Comparison of ENCODE assay signal across 14 cellular contexts in the genomic region with DNA sequence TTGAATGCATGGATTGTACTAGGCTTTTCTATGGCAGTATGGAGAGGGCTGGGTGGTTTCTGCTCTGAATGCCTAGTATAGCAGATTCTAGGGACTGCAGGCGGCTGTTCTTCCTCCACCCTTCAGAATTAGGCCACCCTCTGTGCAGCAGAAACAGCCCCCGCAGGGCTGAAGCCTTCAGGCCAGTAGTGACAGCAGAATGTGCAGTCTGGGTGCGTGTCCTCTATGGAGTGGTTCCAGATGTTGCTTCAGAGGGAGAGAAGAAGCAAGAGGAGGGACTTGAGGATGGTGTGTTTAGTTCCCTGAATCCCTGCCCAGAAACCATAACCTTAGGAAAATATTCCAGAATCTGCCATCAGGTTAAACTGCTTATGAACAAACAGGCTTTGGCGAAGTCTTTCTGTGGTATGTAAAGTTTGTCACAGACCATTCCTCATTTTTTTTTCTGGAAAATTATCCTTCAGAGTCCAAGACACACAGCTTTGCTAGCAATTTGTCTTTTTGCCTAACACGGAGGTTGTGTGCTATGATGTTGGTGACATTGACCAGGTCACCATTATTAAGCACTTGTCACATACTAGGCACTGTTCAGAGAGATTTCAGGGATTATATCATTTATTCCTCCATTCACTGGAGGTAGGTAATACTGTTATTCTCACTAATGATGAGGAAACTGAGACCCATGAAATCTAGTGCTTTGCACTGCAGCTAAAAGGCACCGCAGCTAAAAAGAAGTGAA. TPM values are rescaled to one million over a fixed set of nuclear protein-coding genes. Genes with fewer than 3 reads are reported as not detected.
DNase-seq lines count a peak whose midpoint lies in the region; ATAC-seq, FAIRE-seq and TF ChIP-seq lines count a peak whose summit lies in the region.
"Had no signal": no experiment of that assay in that cellular context is flagged by ENCODE, and none has a peak within 500 bp of the region (broad histone marks: within the 10 kb centered on the region; RNA-seq: fewer than 3 reads in every experiment).

No MANE protein-coding gene starts in this region.

- H3K79me2 ChIP-seq in keratinocyte (ENCODE audit: control insufficient read depth, insufficient read depth, low read length) = no peaks in the 10 kb centered on the region

- H3K9me1 ChIP-seq in keratinocyte (ENCODE audit: control insufficient read depth, extremely low read depth, insufficient read depth, low read length) = no peaks in the 10 kb centered on the region

- TF ChIP-seq POLR2A in body of pancreas (IDR thresholded peaks at IDR 0.05) (no peak), spleen (IDR thresholded peaks at IDR 0.05) (no peak)

- H3K9me3 ChIP-seq in right atrium auricular region = no peaks in the 10 kb centered on the region
- H3K9me3 ChIP-seq in body of pancreas = no peaks in the 10 kb centered on the region
- H3K9me3 ChIP-seq in keratinocyte (ENCODE audit: control insufficient read depth, low read depth, low read length) = no peaks in the 10 kb centered on the region
- no peaks in the 10 kb centered on the region for H3K9me3 ChIP-seq in spleen
- H3K9me3 ChIP-seq: tibial artery had no signal

- H3K27me3 ChIP-seq in right atrium auricular region (no peaks in the 10 kb centered on the region), body of pancreas (no peaks in the 10 kb centered on the region), keratinocyte (ENCODE audit: control insufficient read depth, extremely low read depth, insufficient read depth, low read length) (no peaks in the 10 kb centered on the region), spleen (replicated peaks in 1 of 7) (no peaks in the 10 kb centered on the region)
- H3K27me3 ChIP-seq: dorsolateral prefrontal cortex, tibial artery had no signal

- ATAC-seq in Right ventricle myocardium inferior = peak; percentile 68
- peak; percentile 30 for ATAC-seq in body of pancreas
- ATAC-seq: activated naive CD8-positive, alpha-beta T cell treated with anti-CD3 and anti-CD28 coated beads, Interleukin-2, amount 50 U/mL, for 24 hours; Panc1 had no signal

- H3K4me2 ChIP-seq in keratinocyte (ENCODE audit: control insufficient read depth, extremely low read depth, insufficient read depth, low read depth, low read length) = no peak overlapping the region

- H3K9ac ChIP-seq in keratinocyte (ENCODE audit: control insufficient read depth, extremely low read depth, insufficient read depth, low read length) = no peak overlapping the region

- DNase-seq in Right ventricle myocardium inferior (ENCODE audit: missing footprints) (peak; percentile 77), right atrium auricular region (ENCODE audit: low spot score) (no peak), body of pancreas (peak in 2 of 4 donors; percentile 19 to 48), keratinocyte (ENCODE audit: low read depth, low spot score) (no peak), spleen (no peak), GF-D8 (lab: John Stamatoyannopoulos, UW) (no peak), T-helper 2 cell (no peak), NCI-H187 treated with DMSO at 0.1 percent for 48 hours (lab: John Stamatoyannopoulos, UW) (no peak)
- DNase-seq: activated naive CD8-positive, alpha-beta T cell treated with anti-CD3 and anti-CD28 coated beads, Interleukin-2, amount 50 U/mL, for 24 hours; DMS79 treated with DMSO at 0.1 percent for 48 hours; dorsolateral prefrontal cortex; T1000; tibial artery had no signal

- H2AFZ ChIP-seq in keratinocyte (ENCODE audit: control insufficient read depth, low read length) = no peak overlapping the region

- no peaks in the 10 kb centered on the region for H4K20me1 ChIP-seq in keratinocyte (ENCODE audit: control insufficient read depth, extremely low read depth, insufficient read depth, low read length)

- H3K4me1 ChIP-seq in right atrium auricular region (peaks cover 0 to 5% of the 10 kb centered on the region in 2 donors), body of pancreas (no peaks in the 10 kb centered on the region), keratinocyte (ENCODE audit: control insufficient read depth, extremely low read depth, insufficient read depth, low read length) (no peaks in the 10 kb centered on the region), spleen (peaks cover 3 to 51% (median 29%) of the 10 kb centered on the region in 6 donors)
- H3K4me1 ChIP-seq: tibial artery had no signal

- intact Hi-C loops in Right ventricle myocardium inferior (cut with DNase I) = no loop called here
- intact Hi-C loops in body of pancreas (cut with DNase I) = no loop called here
- intact Hi-C loops in spleen (cut with DNase I; ENCODE audit: low total_unique reads) = no loop called here

- TF ChIP-seq CTCF in right atrium auricular region (IDR thresholded peaks at IDR 0.05) (no peak), body of pancreas (IDR thresholded peaks at IDR 0.05) (no peak), keratinocyte (optimal IDR thresholded peaks at IDR 0.05 in 1 of 3, IDR thresholded peaks at IDR 0.05 in 1 of 3, conservative IDR thresholded peaks at IDR 0.05 in 1 of 3; ENCODE audit: extremely low read depth in 1 of 3, insufficient read depth in 2 of 3, low read length in 3 of 3) (no peak), spleen (IDR thresholded peaks at IDR 0.05 in 8 of 11, conservative IDR thresholded peaks at IDR 0.05 in 3 of 11) (no peak)

- WGBS in body of pancreas, 2 donors = 76 to 79% methylated on average over 6 of the region's 6 CpGs
- WGBS in spleen, 5 donors = 81 to 93% (median 87%) methylated on average over 6 of the region's 6 CpGs

- dilution Hi-C loops in keratinocyte (cut with MboI; ENCODE audit: extremely low pct_ligation_motif_present, low sequenced_read_pairs) = no loop called here

- H3K4me3 ChIP-seq in right atrium auricular region (no peak overlapping the region), body of pancreas (no peak overlapping the region), keratinocyte (ENCODE audit: control insufficient read depth in 2 of 3, extremely low read depth in 1 of 3, insufficient read depth in 2 of 3, low read depth in 1 of 3, low read length in 3 of 3) (no peak overlapping the region), spleen (no peak overlapping the region)
- H3K4me3 ChIP-seq: dorsolateral prefrontal cortex, tibial artery had no signal

- H3K36me3 ChIP-seq in right atrium auricular region (no peaks in the 10 kb centered on the region), body of pancreas (replicated peaks in 1 of 2; ENCODE audit: insufficient read depth in 1 of 2, low read depth in 2 of 2) (peaks cover 0 to 6% of the 10 kb centered on the region in 2 donors), keratinocyte (ENCODE audit: control insufficient read depth in 2 of 2, extremely low read depth in 1 of 2, insufficient read depth in 2 of 2, low read length in 2 of 2) (peaks cover 2% of the 10 kb centered on the region in 2 experiments), spleen (peaks cover 0 to 87% (median 31%) of the 10 kb centered on the region in 6 donors)
- H3K36me3 ChIP-seq: tibial artery had no signal

- no peak overlapping the region for H3K27ac ChIP-seq in right atrium auricular region
- H3K27ac ChIP-seq in body of pancreas = no peak overlapping the region
- H3K27ac ChIP-seq in keratinocyte (ENCODE audit: control insufficient read depth, insufficient read depth, low read length) = no peak overlapping the region
- H3K27ac ChIP-seq in spleen = peak overlapping the region in 5 of 8 donors; percentile 5 to 52 (median 34)
- H3K27ac ChIP-seq: dorsolateral prefrontal cortex, tibial artery had no signal

- peak; percentile 17 for FAIRE-seq in keratinocyte (lab: Jason Lieb, UNC)

RNA-seq across cellular contexts. Expression of a gene that starts 21.1 kb away (rescaled TPM):
- total RNA-seq in Right ventricle myocardium inferior (6.2 TPM), right atrium auricular region (1 to 10 TPM; 3.5 to 6.8 TPM), body of pancreas (1 to 10 TPM; 3.0 to 6.0 TPM), spleen (10 to 100 TPM; 42.5 to 75.6 (median 55.3) TPM)
- polyA plus RNA-seq in keratinocyte (5.0 to 7.1 TPM (median 6.6 TPM) in 3 replicates), spleen (10 to 100 TPM in 2 of 3 donors, 1 to 10 TPM in 1; 5.6 to 13.3 (median 10.2) TPM)
- 2.4 TPM for polyA plus RNA-seq in keratinocyte (2011; ENCODE audit: low read depth)
- polyA plus RNA-seq in keratinocyte (2011; cell fraction: cytosol; rRNA removed) = 3.2 and 5.9 TPM in 2 replicates
- polyA plus RNA-seq in keratinocyte (2011; cell fraction: nucleus; rRNA removed) = 9.4 and 10.9 TPM in 2 replicates
- 2.5 and 3.0 TPM in 2 replicates for polyA plus RNA-seq in keratinocyte (2012; ENCODE audit: low replicate concordance)
- 3.6 to 13.8 TPM (median 13.0 TPM) in 3 replicates for polyA minus RNA-seq in keratinocyte
- polyA minus RNA-seq in keratinocyte (2011; cell fraction: cytosol; rRNA and poly(A)+ RNA removed) = 5.6 TPM
- polyA minus RNA-seq in keratinocyte (2011; cell fraction: nucleus; rRNA and poly(A)+ RNA removed) = 6.8 and 12.0 TPM in 2 replicates

RNA-seq across cellular contexts. Expression of a gene that starts 56.3 kb away (rescaled TPM):
- total RNA-seq in Right ventricle myocardium inferior (3.1 TPM), right atrium auricular region (1 to 10 TPM; 3.5 to 5.1 TPM), body of pancreas (100 to 1,000 TPM in 1 of 2 donors, 10 to 100 TPM in 1; 13.2 to 161 TPM), spleen (100 to 1,000 TPM in 1 of 7 donors, 10 to 100 TPM in 6; 67.1 to 100 (median 91.8) TPM)
- polyA plus RNA-seq in keratinocyte (21.3 to 27.0 TPM (median 22.7 TPM) in 3 replicates), spleen (10 to 100 TPM; 20.3 to 41.9 (median 29.3) TPM)
- 17.1 TPM for polyA plus RNA-seq in keratinocyte (2011; ENCODE audit: low read depth)
- polyA plus RNA-seq in keratinocyte (2011; cell fraction: cytosol; rRNA removed) = 13.5 and 17.3 TPM in 2 replicates
- polyA plus RNA-seq in keratinocyte (2011; cell fraction: nucleus; rRNA removed) = 52.2 and 55.1 TPM in 2 replicates
- polyA plus RNA-seq in keratinocyte (2012; ENCODE audit: low replicate concordance) = 16.8 and 18.6 TPM in 2 replicates
- 9.6 to 20.1 TPM (median 18.6 TPM) in 3 replicates for polyA minus RNA-seq in keratinocyte
- 15.3 TPM for polyA minus RNA-seq in keratinocyte (2011; cell fraction: cytosol; rRNA and poly(A)+ RNA removed)
- 12.1 and 22.7 TPM in 2 replicates for polyA minus RNA-seq in keratinocyte (2011; cell fraction: nucleus; rRNA and poly(A)+ RNA removed)

Comparison
In these comparisons a context has a peak if more than half of its experiments do, and no peak if none do; other contexts are left out.
1. H3K27ac ChIP-seq: peak in spleen (5 of 8); none in right atrium auricular region (0 of 2), body of pancreas (0 of 4) and keratinocyte (single experiment).